17 cellular contexts compared by ENCODE assay signal in genomic region chr9:120388000-120388855, GRCh38.
DNase-seq lines count a peak whose midpoint lies in the region; ATAC-seq, FAIRE-seq and TF ChIP-seq lines count a peak whose summit lies in the region.
"Had no signal": no experiment of that assay in that cellular context is flagged by ENCODE, and none has a peak within 500 bp of the region (broad histone marks: within the 10 kb centered on the region; RNA-seq: fewer than 3 reads in every experiment).

No MANE protein-coding gene starts in this region.

- H4K5ac ChIP-seq in mesendoderm (ENCODE audit: low read length): no peak overlapping the region

- no peak for FAIRE-seq in H54 (lab: Jason Lieb, UNC)
- FAIRE-seq: astrocyte, D721Med had no signal

- H3K18ac ChIP-seq in mesendoderm (ENCODE audit: low read length): no peak overlapping the region

- no peak overlapping the region for H4K8ac ChIP-seq in mesendoderm (ENCODE audit: low read depth, low read length)

- no peak overlapping the region for H3K23ac ChIP-seq in mesendoderm (ENCODE audit: low read length)

- no peaks in the 10 kb centered on the region for H3K79me2 ChIP-seq in mesendoderm (ENCODE audit: control insufficient read depth, insufficient read depth, low read length)

- peak overlapping the region; percentile 33 for H3K27ac Mint-ChIP-seq in activated CD4-positive, alpha-beta T cell treated with anti-CD3 and anti-CD28 coated beads, Interleukin-2, amount 10 ng/mL, durations not matched to agents 7 days and 5 days
- H3K27ac Mint-ChIP-seq: activated T-helper 2 cell treated with anti-CD3 and anti-CD28 coated beads, Interferon-gamma antibody, Interleukin-2, Interleukin-4, amounts not matched to agents 10 μg/mL and 5 μg/mL and 100 μg/mL, durations not matched to agents 14 hours and 24 hours and 36 hours had no signal

- H3K36me3 Mint-ChIP-seq in activated CD4-positive, alpha-beta T cell treated with anti-CD3 and anti-CD28 coated beads, Interleukin-2, amount 10 ng/mL, durations not matched to agents 7 days and 5 days (ENCODE audit: low read depth): peaks cover 24% of the 10 kb centered on the region

- no peak overlapping the region for H2AK5ac ChIP-seq in mesendoderm (ENCODE audit: low read length)

- H3K56ac ChIP-seq in mesendoderm (ENCODE audit: low read length): no peak overlapping the region

- POLR2A ChIA-PET in activated CD4-positive, alpha-beta T cell treated with anti-CD3 and anti-CD28 coated beads, Interleukin-2, amount 10 ng/mL, durations not matched to agents 7 days and 5 days (lab: Charles Lee): no interaction called here

- no peak overlapping the region for H3K4me3 Mint-ChIP-seq in activated CD4-positive, alpha-beta T cell treated with anti-CD3 and anti-CD28 coated beads, Interleukin-2, amount 10 ng/mL, durations not matched to agents 7 days and 5 days

- no peak overlapping the region for H2BK5ac ChIP-seq in mesendoderm (ENCODE audit: low read length)

- no peak for DNase-seq in activated CD4-positive, alpha-beta T cell treated with anti-CD3 and anti-CD28 coated beads, Interleukin-2, amount 10 ng/mL, durations not matched to agents 7 days and 5 days
- DNase-seq in activated CD4-positive, alpha-beta T cell treated with anti-CD3 and anti-CD28 coated beads for 1 hour: no peak
- DNase-seq in coronary artery (ENCODE audit: low spot score) (no peak), mesendoderm (peak; percentile 71), H54 (ENCODE audit: insufficient read length, low spot score) (no peak), NCI-H2227 treated with DMSO at 0.1 percent for 48 hours (lab: John Stamatoyannopoulos, UW) (no peak), foreskin keratinocyte (no peak)
- DNase-seq in effector CD8-positive, alpha-beta T cell (lab: John Stamatoyannopoulos, UW): no peak
- DNase-seq: activated CD4-positive, alpha-beta T cell treated with anti-CD3 and anti-CD28 coated beads, Interleukin-2, amount 50 U/mL, for 48 hours; dermis blood vessel endothelial cell; NCI-H526 treated with DMSO at 0.1 percent for 48 hours; stimulated activated CD4-positive, alpha-beta T cell treated with anti-CD3 and anti-CD28 coated beads, Interleukin-15, amount 100 ng/mL, for 24 hours; T1000 had no signal

- H3K4me3 ChIP-seq in coronary artery (no peak overlapping the region), mesendoderm (ENCODE audit: low read length) (no peak overlapping the region)
- H3K4me3 ChIP-seq: lung had no signal

- H3K27ac ChIP-seq in coronary artery (peak overlapping the region; percentile 12 to 37), mesendoderm (ENCODE audit: low read depth, low read length) (no peak overlapping the region), foreskin keratinocyte (no peak overlapping the region)

- H2BK120ac ChIP-seq in mesendoderm (ENCODE audit: low read depth, low read length): no peak overlapping the region

- TF ChIP-seq CTCF in coronary artery (IDR thresholded peaks at IDR 0.05) (no peak), foreskin keratinocyte (conservative IDR thresholded peaks at IDR 0.05) (no peak)

- peaks cover 3% of the 10 kb centered on the region for H3K36me3 ChIP-seq in mesendoderm (ENCODE audit: control insufficient read depth, insufficient read depth, low read length)

- no peaks in the 10 kb centered on the region for H3K4me1 Mint-ChIP-seq in activated CD4-positive, alpha-beta T cell treated with anti-CD3 and anti-CD28 coated beads, Interleukin-2, amount 10 ng/mL, durations not matched to agents 7 days and 5 days

- H3K4me1 ChIP-seq in mesendoderm (ENCODE audit: control insufficient read depth, low read depth, low read length) (no peaks in the 10 kb centered on the region), foreskin keratinocyte (no peaks in the 10 kb centered on the region)

- H3K4me2 ChIP-seq in mesendoderm (ENCODE audit: low read length): no peak overlapping the region

- no peaks in the 10 kb centered on the region for H3K9me3 Mint-ChIP-seq in activated CD4-positive, alpha-beta T cell treated with anti-CD3 and anti-CD28 coated beads, Interleukin-2, amount 10 ng/mL, durations not matched to agents 7 days and 5 days
- H3K9me3 Mint-ChIP-seq: activated T-helper 2 cell treated with anti-CD3 and anti-CD28 coated beads, Interferon-gamma antibody, Interleukin-2, Interleukin-4, amounts not matched to agents 10 μg/mL and 5 μg/mL and 100 μg/mL, durations not matched to agents 14 hours and 24 hours and 36 hours had no signal

- no peak overlapping the region for H2BK15ac ChIP-seq in mesendoderm (replicated peaks; ENCODE audit: low read depth)

- ATAC-seq in foreskin keratinocyte: no peak

- CTCF ChIA-PET in activated CD4-positive, alpha-beta T cell treated with anti-CD3 and anti-CD28 coated beads, Interleukin-2, amount 10 ng/mL, durations not matched to agents 7 days and 5 days (lab: Charles Lee): no interaction called here

- no peak overlapping the region for H3K9ac ChIP-seq in mesendoderm (ENCODE audit: low read length)

- no peaks in the 10 kb centered on the region for H3K79me1 ChIP-seq in mesendoderm (ENCODE audit: low read length)

- TF ChIP-seq POLR2A in H54 (IDR thresholded peaks at IDR 0.05; ENCODE audit: low read depth, low read length): no peak

- H3K27me3 Mint-ChIP-seq in activated CD4-positive, alpha-beta T cell treated with anti-CD3 and anti-CD28 coated beads, Interleukin-2, amount 10 ng/mL, durations not matched to agents 7 days and 5 days: no peaks in the 10 kb centered on the region

- no CpG with 5 or more reads among the region's 24 CpGs for WGBS in mesendoderm (ENCODE audit: extremely low coverage, insufficient coverage, low lambda C conversion rate)

- H3K4ac ChIP-seq in mesendoderm (ENCODE audit: low read depth, low read length): no peak overlapping the region

- no peaks in the 10 kb centered on the region for H3K27me3 ChIP-seq in mesendoderm (ENCODE audit: insufficient read depth, low read length, poor library complexity)
- no peaks in the 10 kb centered on the region for H3K27me3 ChIP-seq in foreskin keratinocyte

Comparison
In these comparisons a context has a peak if more than half of its experiments do, and no peak if none do; other contexts are left out.
1. H3K27ac ChIP-seq: peak in coronary artery (2 of 2); none in mesendoderm (single experiment) and foreskin keratinocyte (single experiment).